Comparison of ENCODE assay signal across 8 cellular contexts in the genomic region with DNA sequence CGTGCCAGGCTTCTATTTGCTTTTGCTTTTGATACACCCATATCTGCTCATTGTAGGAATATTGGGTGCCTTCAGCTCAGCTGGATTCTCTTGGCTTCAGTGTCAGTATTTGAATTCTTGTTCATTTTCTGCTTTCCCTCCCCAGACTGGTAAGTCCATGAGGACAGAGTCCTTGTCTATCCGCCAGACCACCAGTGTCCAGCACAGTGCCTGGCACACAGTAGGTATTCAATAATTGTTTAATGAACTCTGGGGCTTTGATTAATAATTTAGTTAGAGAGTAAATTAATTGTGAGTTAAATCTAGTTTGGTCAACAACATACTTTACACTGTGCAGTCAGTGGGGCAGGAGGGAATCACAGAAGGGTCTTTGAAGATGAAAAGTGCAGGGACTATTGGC.
A peak's percentile ranks its signal among the peaks of the same experiment; 100 is the strongest.
DNase-seq lines count a peak whose midpoint lies in the region; ATAC-seq and TF ChIP-seq lines count a peak whose summit lies in the region.

No MANE protein-coding gene starts in this region.

- H3K4me1 ChIP-seq in SK-N-SH (ENCODE audit: control insufficient read depth in 1 of 2, insufficient read depth in 2 of 2, low read depth in 1 of 2, low read length in 1 of 2), result peaks cover 11 to 17% of the 10 kb centered on the region in 2 experiments; a peak in 2 of 4 replicates

- no peak overlapping the region for H2AFZ ChIP-seq in SK-N-SH (ENCODE audit: low read depth)

- POLR2A ChIA-PET in SK-N-SH (lab: Yijun Ruan, JAX), result interaction anchor here (0.7 to 1.0 kb wide), 4 partner anchors 10 to 785 kb away, joined by 3 read pairs; no protein-coding TSS in a partner anchor

- H3K27ac ChIP-seq in SK-N-SH (ENCODE audit: low read depth in 2 of 2, low read length in 1 of 2), result peak overlapping the region in 1 of 2 experiments; percentile 93; a peak in 2 of 4 replicates
- H3K27ac ChIP-seq in layer of hippocampus (ENCODE audit: low read depth, low read length), result peak overlapping the region; percentile 84
- H3K27ac ChIP-seq in substantia nigra (ENCODE audit: low read depth, low read length, poor library complexity, severe bottlenecking), result peak overlapping the region; percentile 93

- H3K79me2 ChIP-seq in SK-N-SH (ENCODE audit: insufficient read depth), result no peaks in the 10 kb centered on the region

- H3K27me3 ChIP-seq in SK-N-SH (ENCODE audit: insufficient read depth), result no peaks in the 10 kb centered on the region
- H3K27me3 ChIP-seq in layer of hippocampus (ENCODE audit: control insufficient read depth, insufficient read depth, low read length), result no peaks in the 10 kb centered on the region

- H3K9ac ChIP-seq in SK-N-SH, result peak overlapping the region; percentile 88; the same call in 1 of the 2 replicates

- H3K9me3 Mint-ChIP-seq in activated naive CD8-positive, alpha-beta T cell (ENCODE audit: low read depth), result no peaks in the 10 kb centered on the region

- no peak overlapping the region; a peak in 1 of 4 replicates for H3K4me3 ChIP-seq in SK-N-SH (ENCODE audit: low read depth in 2 of 2, low read length in 1 of 2)

- H3K9me3 ChIP-seq in SK-N-SH, result no peaks in the 10 kb centered on the region

- CTCF ChIA-PET in SK-N-SH (lab: Yijun Ruan, JAX), result no interaction called here

- H3K4me1 Mint-ChIP-seq in activated naive CD8-positive, alpha-beta T cell (ENCODE audit: low read depth), result peaks cover 15% of the 10 kb centered on the region

- ATAC-seq in SK-N-SH treated with all-trans-retinoic acid at 6 μM for 48 hours (no peak), HG03139 (IDR thresholded peaks at IDR 0.05; ENCODE audit: unreplicated experiment) (no peak)

- H3K9me2 ChIP-seq in SK-N-SH, result no peaks in the 10 kb centered on the region

- no peak for TF ChIP-seq RAD21 in SK-N-SH (IDR thresholded peaks at IDR 0.05; ENCODE audit: low read length)

- DNase-seq in SK-N-SH (no peak), substantia nigra (lab: John Stamatoyannopoulos, UW) (no peak), NCI-H1105 (lab: John Stamatoyannopoulos, UW) (no peak), amygdala (lab: John Stamatoyannopoulos, UW) (no peak)

- H3F3A ChIP-seq in SK-N-SH (replicated peaks; ENCODE audit: insufficient read depth), result peaks cover 27% of the 10 kb centered on the region

- no peaks in the 10 kb centered on the region for H3K36me3 ChIP-seq in SK-N-SH (replicated peaks in 1 of 2; ENCODE audit: control insufficient read depth in 1 of 2, insufficient read depth in 2 of 2, low read length in 1 of 2)

- peak overlapping the region; percentile 76 for H3K4me3 Mint-ChIP-seq in activated naive CD8-positive, alpha-beta T cell

- no peaks in the 10 kb centered on the region for H4K20me1 ChIP-seq in SK-N-SH (ENCODE audit: insufficient read depth)

- no peaks in the 10 kb centered on the region for H3K27me3 Mint-ChIP-seq in activated naive CD8-positive, alpha-beta T cell

- H3K36me3 Mint-ChIP-seq in activated naive CD8-positive, alpha-beta T cell, result no peaks in the 10 kb centered on the region

- WGBS in SK-N-SH (ENCODE audit: low lambda C conversion rate), result 96% methylated on average over 2 of the region's 2 CpGs

- no peak for TF ChIP-seq EP300 in SK-N-SH (IDR thresholded peaks at IDR 0.05; ENCODE audit: borderline replicate concordance in 1 of 2, low read depth in 1 of 2, low read length in 1 of 2)

- peak overlapping the region; percentile 82 for H3K4me2 ChIP-seq in SK-N-SH

- no peak for TF ChIP-seq CTCF in SK-N-SH (IDR thresholded peaks at IDR 0.05)

- H3K27ac Mint-ChIP-seq in activated naive CD8-positive, alpha-beta T cell, result peak overlapping the region; percentile 5

TF ChIP-seq in SK-N-SH, 30 proteins besides CTCF, POLR2A, EP300 and RAD21:
- TF ChIP-seq YY1 (IDR thresholded peaks at IDR 0.05; ENCODE audit: low read depth), result no peak
- no peak for TF ChIP-seq TEAD4 (IDR thresholded peaks at IDR 0.05; ENCODE audit: borderline replicate concordance, insufficient read depth)
TF ChIP-seq in SK-N-SH: peak in this region for 0.

TF ChIP-seq in SK-N-SH treated with all-trans-retinoic acid at 6 μM for 48 hours, 23 proteins besides CTCF, POLR2A, EP300 and RAD21 (continues in another document):
- no peak for TF ChIP-seq CSDC2 (CRISPR knock-in tag; IDR thresholded peaks at IDR 0.05)
- no peak for TF ChIP-seq PPARA (CRISPR knock-in tag; IDR thresholded peaks at IDR 0.05; ENCODE audit: borderline replicate concordance)
- TF ChIP-seq, protein P1, sequence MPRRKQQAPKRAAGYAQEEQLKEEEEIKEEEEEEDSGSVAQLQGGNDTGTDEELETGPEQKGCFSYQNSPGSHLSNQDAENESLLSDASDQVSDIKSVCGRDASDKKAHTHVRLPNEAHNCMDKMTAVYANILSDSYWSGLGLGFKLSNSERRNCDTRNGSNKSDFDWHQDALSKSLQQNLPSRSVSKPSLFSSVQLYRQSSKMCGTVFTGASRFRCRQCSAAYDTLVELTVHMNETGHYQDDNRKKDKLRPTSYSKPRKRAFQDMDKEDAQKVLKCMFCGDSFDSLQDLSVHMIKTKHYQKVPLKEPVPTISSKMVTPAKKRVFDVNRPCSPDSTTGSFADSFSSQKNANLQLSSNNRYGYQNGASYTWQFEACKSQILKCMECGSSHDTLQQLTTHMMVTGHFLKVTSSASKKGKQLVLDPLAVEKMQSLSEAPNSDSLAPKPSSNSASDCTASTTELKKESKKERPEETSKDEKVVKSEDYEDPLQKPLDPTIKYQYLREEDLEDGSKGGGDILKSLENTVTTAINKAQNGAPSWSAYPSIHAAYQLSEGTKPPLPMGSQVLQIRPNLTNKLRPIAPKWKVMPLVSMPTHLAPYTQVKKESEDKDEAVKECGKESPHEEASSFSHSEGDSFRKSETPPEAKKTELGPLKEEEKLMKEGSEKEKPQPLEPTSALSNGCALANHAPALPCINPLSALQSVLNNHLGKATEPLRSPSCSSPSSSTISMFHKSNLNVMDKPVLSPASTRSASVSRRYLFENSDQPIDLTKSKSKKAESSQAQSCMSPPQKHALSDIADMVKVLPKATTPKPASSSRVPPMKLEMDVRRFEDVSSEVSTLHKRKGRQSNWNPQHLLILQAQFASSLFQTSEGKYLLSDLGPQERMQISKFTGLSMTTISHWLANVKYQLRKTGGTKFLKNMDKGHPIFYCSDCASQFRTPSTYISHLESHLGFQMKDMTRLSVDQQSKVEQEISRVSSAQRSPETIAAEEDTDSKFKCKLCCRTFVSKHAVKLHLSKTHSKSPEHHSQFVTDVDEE (CRISPR knock-in tag; IDR thresholded peaks at IDR 0.05), result no peak
- no peak for TF ChIP-seq ZC3H10 (CRISPR knock-in tag; IDR thresholded peaks at IDR 0.05)
- TF ChIP-seq PATZ1 (CRISPR knock-in tag; IDR thresholded peaks at IDR 0.05; ENCODE audit: borderline replicate concordance), result no peak
- TF ChIP-seq OSR1 (CRISPR knock-in tag; IDR thresholded peaks at IDR 0.05), result no peak
- TF ChIP-seq ZFP3 (CRISPR knock-in tag; IDR thresholded peaks at IDR 0.05), result no peak
- TF ChIP-seq, protein P2, sequence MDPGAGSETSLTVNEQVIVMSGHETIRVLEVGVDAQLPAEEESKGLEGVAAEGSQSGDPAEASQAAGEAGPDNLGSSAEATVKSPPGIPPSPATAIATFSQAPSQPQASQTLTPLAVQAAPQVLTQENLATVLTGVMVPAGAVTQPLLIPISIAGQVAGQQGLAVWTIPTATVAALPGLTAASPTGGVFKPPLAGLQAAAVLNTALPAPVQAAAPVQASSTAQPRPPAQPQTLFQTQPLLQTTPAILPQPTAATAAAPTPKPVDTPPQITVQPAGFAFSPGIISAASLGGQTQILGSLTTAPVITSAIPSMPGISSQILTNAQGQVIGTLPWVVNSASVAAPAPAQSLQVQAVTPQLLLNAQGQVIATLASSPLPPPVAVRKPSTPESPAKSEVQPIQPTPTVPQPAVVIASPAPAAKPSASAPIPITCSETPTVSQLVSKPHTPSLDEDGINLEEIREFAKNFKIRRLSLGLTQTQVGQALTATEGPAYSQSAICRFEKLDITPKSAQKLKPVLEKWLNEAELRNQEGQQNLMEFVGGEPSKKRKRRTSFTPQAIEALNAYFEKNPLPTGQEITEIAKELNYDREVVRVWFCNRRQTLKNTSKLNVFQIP (CRISPR knock-in tag; IDR thresholded peaks at IDR 0.05; ENCODE audit: borderline replicate concordance, low read depth), result no peak
- TF ChIP-seq ESRRG (CRISPR knock-in tag; IDR thresholded peaks at IDR 0.05), result no peak
- TF ChIP-seq BACH2 (CRISPR knock-in tag; IDR thresholded peaks at IDR 0.05; ENCODE audit: borderline replicate concordance), result no peak
- no peak for TF ChIP-seq GLIS3 (CRISPR knock-in tag; IDR thresholded peaks at IDR 0.05)
- TF ChIP-seq ZFP30 (CRISPR knock-in tag; IDR thresholded peaks at IDR 0.05), result no peak
- no peak for TF ChIP-seq RARB (CRISPR knock-in tag; IDR thresholded peaks at IDR 0.05)
- TF ChIP-seq SNAI2 (CRISPR knock-in tag; IDR thresholded peaks at IDR 0.05), result no peak
- TF ChIP-seq ZNF70 (CRISPR knock-in tag; IDR thresholded peaks at IDR 0.05), result no peak
- TF ChIP-seq ARNTL (CRISPR knock-in tag; IDR thresholded peaks at IDR 0.05; ENCODE audit: borderline replicate concordance, low read depth), result no peak
- TF ChIP-seq CREB5 (CRISPR knock-in tag; IDR thresholded peaks at IDR 0.05; ENCODE audit: low read depth), result no peak
